34 cellular contexts compared by ENCODE assay signal in genomic region chr20:42150230-42150629, GRCh38.
"Had no signal": no experiment of that assay in that cellular context is flagged by ENCODE, and none has a peak within 500 bp of the region (broad histone marks: within the 10 kb centered on the region; RNA-seq: fewer than 3 reads in every experiment).

No MANE protein-coding gene starts in this region.

- H3K4me1 ChIP-seq: adrenal gland, body of pancreas, breast epithelium, Peyer's patch, SJSA1 had no signal

- H3K4me1 Mint-ChIP-seq: activated CD4-positive, alpha-beta T cell treated with anti-CD3 and anti-CD28 coated beads for 36 hours; activated CD4-positive, alpha-beta T cell treated with anti-CD3 and anti-CD28 coated beads, Interleukin-2, amount 10 ng/mL, durations not matched to agents 7 days and 5 days had no signal

- FAIRE-seq: astrocyte had no signal

- H3K9me3 ChIP-seq: adrenal gland, body of pancreas, breast epithelium, Peyer's patch, SJSA1 had no signal

- DNase-seq: activated CD4-positive, alpha-beta T cell treated with anti-CD3 and anti-CD28 coated beads for 36 hours; activated CD4-positive, alpha-beta T cell treated with anti-CD3 and anti-CD28 coated beads, Interleukin-2, amount 10 ng/mL, durations not matched to agents 7 days and 5 days; activated CD4-positive, alpha-beta T cell treated with anti-CD3 and anti-CD28 coated beads, Interleukin-2, amount 50 U/mL, for 48 hours; activated CD8-positive, alpha-beta memory T cell treated with anti-CD3 and anti-CD28 coated beads, Interleukin-2, amount 50 U/mL, for 4 hours; activated gamma-delta T cell treated with Interleukin-2 at 50 U/mL for 16 hours; activated naive CD4-positive, alpha-beta T cell treated with anti-CD3 and anti-CD28 coated beads for 36 hours; activated T-cell treated with anti-CD3 and anti-CD28 coated beads for 4 hours; activated T-cell treated with anti-CD3 and anti-CD28 coated beads, Interleukin-2, amount 50 U/mL, for 4 hours; body of pancreas; Karpas-422; KBM-7; NCI-H1105; NCI-H1436 treated with DMSO at 0.1 percent for 48 hours; NCI-H1694 treated with DMSO at 0.1 percent for 48 hours; NCI-H2029; NCI-H345; NCI-H524 treated with DMSO at 0.1 percent for 48 hours; NCI-H748 treated with DMSO at 0.1 percent for 48 hours; NK-92 treated with Interleukin-12 subunit alpha and Interleukin-12 subunit beta, amount 100 ng/mL, for 24 hours; PC-3; Peyer's patch; RPMI8226; SHP77 treated with DMSO at 0.1 percent for 48 hours; SW 1271; T-helper 1 cell; T-helper 2 cell; T-helper 9 cell had no signal

- H3K27me3 ChIP-seq: adrenal gland, body of pancreas, breast epithelium, Peyer's patch, SJSA1 had no signal

- ATAC-seq: activated CD4-positive, alpha-beta T cell treated with anti-CD3 and anti-CD28 coated beads for 36 hours; activated CD4-positive, CD25-positive, alpha-beta regulatory T cell treated with anti-CD3 and anti-CD28 coated beads, Interleukin-2, amount 50 U/mL, for 24 hours; activated naive CD4-positive, alpha-beta T cell treated with anti-CD3 and anti-CD28 coated beads, Interleukin-2, amount 50 U/mL, for 72 hours; activated T-cell treated with anti-CD3 and anti-CD28 coated beads, Interleukin-2, amount 50 U/mL, for 4 hours; body of pancreas; PC-3 had no signal

- H3K4me3 Mint-ChIP-seq: activated CD4-positive, alpha-beta T cell treated with anti-CD3 and anti-CD28 coated beads for 36 hours; activated CD4-positive, alpha-beta T cell treated with anti-CD3 and anti-CD28 coated beads, Interleukin-2, amount 10 ng/mL, durations not matched to agents 7 days and 5 days; activated naive CD4-positive, alpha-beta T cell treated with anti-CD3 and anti-CD28 coated beads for 36 hours; activated T-cell treated with anti-CD3 and anti-CD28 coated beads, Interleukin-2, amount 50 U/mL, for 4 hours; activated T-helper 1 cell treated with anti-CD3 and anti-CD28 coated beads, Interleukin-12 subunit alpha, Interleukin-12 subunit beta, Interleukin-2, Interleukin-4 antibody, amounts not matched to agents 30 ng/mL and 10 ng/mL and 1 ng/mL, durations not matched to agents 14 hours and 24 hours and 36 hours had no signal

- H3K27ac ChIP-seq: adrenal gland, body of pancreas, breast epithelium, Peyer's patch, SJSA1 had no signal

- H3K36me3 ChIP-seq: adrenal gland, breast epithelium, Peyer's patch, SJSA1 had no signal

- H3K27ac Mint-ChIP-seq: activated CD4-positive, alpha-beta T cell treated with anti-CD3 and anti-CD28 coated beads for 36 hours; activated CD4-positive, alpha-beta T cell treated with anti-CD3 and anti-CD28 coated beads, Interleukin-2, amount 10 ng/mL, durations not matched to agents 7 days and 5 days; activated naive CD4-positive, alpha-beta T cell treated with anti-CD3 and anti-CD28 coated beads for 36 hours; activated naive CD4-positive, alpha-beta T cell treated with anti-CD3 and anti-CD28 coated beads, Interleukin-2, amount 50 U/mL, for 72 hours; activated T-helper 1 cell treated with anti-CD3 and anti-CD28 coated beads, Interleukin-12 subunit alpha, Interleukin-12 subunit beta, Interleukin-2, Interleukin-4 antibody, amounts not matched to agents 30 ng/mL and 10 ng/mL and 1 ng/mL, durations not matched to agents 14 hours and 24 hours and 36 hours had no signal

- H3K27me3 Mint-ChIP-seq: activated CD4-positive, alpha-beta T cell treated with anti-CD3 and anti-CD28 coated beads for 36 hours; activated CD4-positive, alpha-beta T cell treated with anti-CD3 and anti-CD28 coated beads, Interleukin-2, amount 10 ng/mL, durations not matched to agents 7 days and 5 days had no signal

- H3K36me3 Mint-ChIP-seq: activated naive CD4-positive, alpha-beta T cell treated with anti-CD3 and anti-CD28 coated beads, Interleukin-2, amount 50 U/mL, for 72 hours had no signal

- H3K9me3 Mint-ChIP-seq: activated CD4-positive, alpha-beta T cell treated with anti-CD3 and anti-CD28 coated beads, Interleukin-2, amount 10 ng/mL, durations not matched to agents 7 days and 5 days; activated naive CD4-positive, alpha-beta T cell treated with anti-CD3 and anti-CD28 coated beads for 36 hours; activated T-cell treated with anti-CD3 and anti-CD28 coated beads, Interleukin-2, amount 50 U/mL, for 4 hours had no signal

- H3K4me3 ChIP-seq: adrenal gland, body of pancreas, breast epithelium, Peyer's patch, SJSA1 had no signal
